Comparison of ENCODE assay signal across 20 cellular contexts in the genomic region with DNA sequence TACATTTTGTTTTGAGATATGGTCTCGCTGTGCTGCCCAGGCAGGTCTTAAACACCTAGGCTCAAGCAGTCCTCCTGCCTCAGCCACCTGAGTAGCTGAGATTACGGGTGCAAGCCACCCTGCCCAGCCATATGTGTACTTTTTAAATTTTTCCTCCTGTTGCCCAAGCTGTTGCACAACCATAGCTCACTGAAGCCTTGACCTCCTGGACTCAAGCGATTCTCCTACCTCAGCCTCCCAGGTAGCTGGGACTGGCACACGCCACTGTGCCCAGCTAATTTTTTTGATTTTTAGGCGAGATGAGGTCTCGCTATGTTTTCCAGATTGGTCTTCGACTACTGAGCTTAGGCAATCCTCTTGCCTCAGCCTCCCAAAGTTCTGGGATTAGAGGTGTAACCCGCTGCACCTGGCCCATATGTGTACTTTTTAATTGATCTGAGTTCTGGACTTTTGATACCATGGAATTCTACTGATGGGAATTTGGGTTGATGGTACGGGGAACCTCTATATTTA. TPM values are rescaled to one million over a fixed set of nuclear protein-coding genes. Genes with fewer than 3 reads are reported as not detected.
A peak's percentile ranks its signal among the peaks of the same experiment; 100 is the strongest.
DNase-seq lines count a peak whose midpoint lies in the region; ATAC-seq and TF ChIP-seq lines count a peak whose summit lies in the region.
"Had no signal": no experiment of that assay in that cellular context is flagged by ENCODE, and none has a peak within 500 bp of the region (broad histone marks: within the 10 kb centered on the region; RNA-seq: fewer than 3 reads in every experiment).

No MANE protein-coding gene starts in this region.

- no peak overlapping the region for H3K4me3 Mint-ChIP-seq in WTC11
- H3K4me3 Mint-ChIP-seq in natural killer cell treated with Interleukin-12 subunit alpha and Interleukin-12 subunit beta and Interleukin-15 and Interleukin-18, amount 100 ng/mL, for 72 hours: no peak overlapping the region

- peaks cover 75% of the 10 kb centered on the region for H3K79me2 ChIP-seq in KMS-11 (ENCODE audit: insufficient read depth, low read depth)

- H3K27ac Mint-ChIP-seq in WTC11: no peak overlapping the region
- peak overlapping the region; percentile 40 to 51 for H3K27ac Mint-ChIP-seq in natural killer cell treated with Interleukin-12 subunit alpha and Interleukin-12 subunit beta and Interleukin-15 and Interleukin-18, amount 100 ng/mL, for 72 hours

- peaks cover 99% of the 10 kb centered on the region for H3K4me1 ChIP-seq in KMS-11 (ENCODE audit: low read depth, poor library complexity, severe bottlenecking)

- CTCF ChIA-PET in WTC11 (lab: Charles Lee): interaction anchor here (1.3 kb wide), 1 partner anchor 96 kb away, joined by 8 read pairs; no protein-coding TSS in a partner anchor

- no peak overlapping the region for H2AFZ ChIP-seq in KMS-11 (ENCODE audit: low read depth)

- H3K9ac ChIP-seq in KMS-11: no peak overlapping the region
- H3K9ac ChIP-seq: BLaER1 had no signal

- H3K36me3 ChIP-seq in KMS-11 (ENCODE audit: insufficient read depth): no peaks in the 10 kb centered on the region

- no peaks in the 10 kb centered on the region for H3K27me3 Mint-ChIP-seq in WTC11 (ENCODE audit: low read depth)
- H3K27me3 Mint-ChIP-seq in natural killer cell treated with Interleukin-12 subunit alpha and Interleukin-12 subunit beta and Interleukin-15 and Interleukin-18, amount 100 ng/mL, for 72 hours: no peaks in the 10 kb centered on the region
- H3K27me3 Mint-ChIP-seq: CD4-positive, alpha-beta memory T cell had no signal

- H3K27ac ChIP-seq in KMS-11: peak overlapping the region; percentile 9; the same call in 1 of the 2 replicates
- H3K27ac ChIP-seq: BLaER1 had no signal

- POLR2A ChIA-PET in WTC11 (lab: Charles Lee): no interaction called here

- H3K4me1 Mint-ChIP-seq in WTC11: peaks cover 5% of the 10 kb centered on the region
- peaks cover 26% of the 10 kb centered on the region in 2 donors for H3K4me1 Mint-ChIP-seq in natural killer cell treated with Interleukin-12 subunit alpha and Interleukin-12 subunit beta and Interleukin-15 and Interleukin-18, amount 100 ng/mL, for 72 hours (ENCODE audit: low read depth in 2 of 2)

- intact Hi-C loops in left colon (cut with DNase I, micrococcal nuclease): no loop called here
- intact Hi-C loops in head of caudate nucleus (cut with DNase I): no loop called here

- no peaks in the 10 kb centered on the region for H3K27me3 ChIP-seq in KMS-11 (ENCODE audit: insufficient read depth, low read depth)
- H3K27me3 ChIP-seq: BLaER1 had no signal

- TF ChIP-seq CTCF in KMS-11 (conservative IDR thresholded peaks at IDR 0.05; ENCODE audit: low read depth, low read length) (no peak), WTC11 (IDR thresholded peaks at IDR 0.05) (no peak)

- no peak for DNase-seq in WTC11 (ENCODE audit: low spot score)
- no peak for DNase-seq in left colon
- DNase-seq in natural killer cell treated with Interleukin-12 subunit alpha and Interleukin-12 subunit beta and Interleukin-15 and Interleukin-18, amount 100 ng/mL, for 72 hours (ENCODE audit: low spot score): no peak
- DNase-seq in activated T-cell treated with anti-CD3 and anti-CD28 coated beads for 4 hours: no peak
- no peak for DNase-seq in NAMALWA (ENCODE audit: low spot score)
- DNase-seq in head of caudate nucleus: no peak
- no peak for DNase-seq in NCI-H128 (lab: John Stamatoyannopoulos, UW; ENCODE audit: unreplicated experiment)
- DNase-seq: CD4-positive, alpha-beta memory T cell; DMS153; GF-D8; H7; NCI-H1417; NCI-H187 treated with DMSO at 0.1 percent for 48 hours; NCI-H2227 treated with DMSO at 0.1 percent for 48 hours; NCI-H510A treated with DMSO at 0.1 percent for 48 hours; NCI-H774; PC-3; RPMI8226 had no signal

- no peaks in the 10 kb centered on the region for H3K9me3 Mint-ChIP-seq in WTC11
- no peaks in the 10 kb centered on the region for H3K9me3 Mint-ChIP-seq in natural killer cell treated with Interleukin-12 subunit alpha and Interleukin-12 subunit beta and Interleukin-15 and Interleukin-18, amount 100 ng/mL, for 72 hours
- H3K9me3 Mint-ChIP-seq: CD4-positive, alpha-beta memory T cell had no signal

- H3K36me3 Mint-ChIP-seq in WTC11: peaks cover 22% of the 10 kb centered on the region
- no peaks in the 10 kb centered on the region for H3K36me3 Mint-ChIP-seq in natural killer cell treated with Interleukin-12 subunit alpha and Interleukin-12 subunit beta and Interleukin-15 and Interleukin-18, amount 100 ng/mL, for 72 hours

- H4K20me1 ChIP-seq in KMS-11 (ENCODE audit: insufficient read depth): no peaks in the 10 kb centered on the region

- H3K4me2 ChIP-seq in KMS-11: no peak overlapping the region
- H3K4me2 ChIP-seq: BLaER1 had no signal

- no peak overlapping the region for H3K4me3 ChIP-seq in KMS-11 (IDR thresholded peaks at IDR 0.05; ENCODE audit: insufficient read depth, low read depth, low read length)
- H3K4me3 ChIP-seq: BLaER1 had no signal

- ATAC-seq in WTC11 (no peak), left colon (peak; percentile 38)
- ATAC-seq in natural killer cell treated with Interleukin-12 subunit alpha and Interleukin-12 subunit beta and Interleukin-15 and Interleukin-18, amount 100 ng/mL, for 72 hours: no peak
- ATAC-seq: PC-3 had no signal

TF ChIP-seq in WTC11, 78 proteins besides CTCF, POLR2A, EP300 and RAD21:
- no peak for TF ChIP-seq NFYB (CRISPR knock-in tag; conservative IDR thresholded peaks at IDR 0.05; ENCODE audit: low read depth)
- TF ChIP-seq, protein P1, sequence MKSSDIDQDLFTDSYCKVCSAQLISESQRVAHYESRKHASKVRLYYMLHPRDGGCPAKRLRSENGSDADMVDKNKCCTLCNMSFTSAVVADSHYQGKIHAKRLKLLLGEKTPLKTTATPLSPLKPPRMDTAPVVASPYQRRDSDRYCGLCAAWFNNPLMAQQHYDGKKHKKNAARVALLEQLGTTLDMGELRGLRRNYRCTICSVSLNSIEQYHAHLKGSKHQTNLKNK (CRISPR knock-in tag; IDR thresholded peaks at IDR 0.05): no peak
- TF ChIP-seq ZBTB21 (CRISPR knock-in tag; IDR thresholded peaks at IDR 0.05; ENCODE audit: borderline replicate concordance): no peak
- peak; percentile 87 for TF ChIP-seq GABPB1 (CRISPR knock-in tag; IDR thresholded peaks at IDR 0.05)

RNA-seq across cellular contexts. Expression of a gene that starts 44.9 kb away (rescaled TPM):
- 35.8 to 43.4 TPM (median 36.4 TPM) in 3 replicates for total RNA-seq in WTC11 (2021)
- total RNA-seq in left colon: 10 to 100 TPM; 69.6 to 78.3 TPM
- 10 to 100 TPM; 79.5 to 83.6 TPM for total RNA-seq in natural killer cell treated with Interleukin-12 subunit alpha and Interleukin-12 subunit beta and Interleukin-15 and Interleukin-18, amount 100 ng/mL, for 72 hours
